In genomic region chr2:715847-716573, GRCh38 we compare ENCODE assay signal across 11 cellular contexts. TPM values are rescaled to one million over a fixed set of nuclear protein-coding genes. Genes with fewer than 3 reads are reported as not detected.
DNase-seq lines count a peak whose midpoint lies in the region; ATAC-seq and TF ChIP-seq lines count a peak whose summit lies in the region.
"Had no signal": no experiment of that assay in that cellular context is flagged by ENCODE, and none has a peak within 500 bp of the region (broad histone marks: within the 10 kb centered on the region; RNA-seq: fewer than 3 reads in every experiment).

No MANE protein-coding gene starts in this region.

- H3K9me3 ChIP-seq in body of pancreas, result no peaks in the 10 kb centered on the region
- H3K9me3 ChIP-seq: suprapubic skin had no signal

- no peak for TF ChIP-seq POLR2A in body of pancreas (IDR thresholded peaks at IDR 0.05)

- H3K4me3 Mint-ChIP-seq in glutamatergic neuron (ENCODE audit: unreplicated experiment), result no peak overlapping the region
- no peak overlapping the region for H3K4me3 Mint-ChIP-seq in activated T-helper 2 cell treated with anti-CD3 and anti-CD28 coated beads, Interferon-gamma antibody, Interleukin-2, Interleukin-4, amounts not matched to agents 10 μg/mL and 5 μg/mL and 100 μg/mL, durations not matched to agents 14 hours and 24 hours and 36 hours (ENCODE audit: low read depth)

- no peak overlapping the region for H3K4me3 ChIP-seq in body of pancreas
- H3K4me3 ChIP-seq: suprapubic skin had no signal

- no peak overlapping the region for H3K27ac Mint-ChIP-seq in glutamatergic neuron (ENCODE audit: unreplicated experiment)
- H3K27ac Mint-ChIP-seq in activated T-helper 2 cell treated with anti-CD3 and anti-CD28 coated beads, Interferon-gamma antibody, Interleukin-2, Interleukin-4, amounts not matched to agents 10 μg/mL and 5 μg/mL and 100 μg/mL, durations not matched to agents 14 hours and 24 hours and 36 hours, result no peak overlapping the region

- H3K9me3 Mint-ChIP-seq in glutamatergic neuron (ENCODE audit: unreplicated experiment), result no peaks in the 10 kb centered on the region
- no peaks in the 10 kb centered on the region for H3K9me3 Mint-ChIP-seq in activated T-helper 2 cell treated with anti-CD3 and anti-CD28 coated beads, Interferon-gamma antibody, Interleukin-2, Interleukin-4, amounts not matched to agents 10 μg/mL and 5 μg/mL and 100 μg/mL, durations not matched to agents 14 hours and 24 hours and 36 hours

- H3K27me3 Mint-ChIP-seq in glutamatergic neuron (ENCODE audit: unreplicated experiment), result no peaks in the 10 kb centered on the region
- H3K27me3 Mint-ChIP-seq in activated T-helper 2 cell treated with anti-CD3 and anti-CD28 coated beads, Interferon-gamma antibody, Interleukin-2, Interleukin-4, amounts not matched to agents 10 μg/mL and 5 μg/mL and 100 μg/mL, durations not matched to agents 14 hours and 24 hours and 36 hours (ENCODE audit: low read depth), result peaks cover 27% of the 10 kb centered on the region

- no peaks in the 10 kb centered on the region for H3K36me3 Mint-ChIP-seq in glutamatergic neuron (ENCODE audit: unreplicated experiment)
- no peaks in the 10 kb centered on the region for H3K36me3 Mint-ChIP-seq in activated T-helper 2 cell treated with anti-CD3 and anti-CD28 coated beads, Interferon-gamma antibody, Interleukin-2, Interleukin-4, amounts not matched to agents 10 μg/mL and 5 μg/mL and 100 μg/mL, durations not matched to agents 14 hours and 24 hours and 36 hours (ENCODE audit: low read depth)

- no peaks in the 10 kb centered on the region for H3K4me1 ChIP-seq in body of pancreas

- no peak for DNase-seq in GM10266 (ENCODE audit: extremely low spot score)
- peak; percentile 20 for DNase-seq in RPMI7951 (ENCODE audit: low read depth)
- DNase-seq in glutamatergic neuron, result no peak
- no peak for DNase-seq in G401 (ENCODE audit: low spot score)
- DNase-seq in activated T-helper 2 cell treated with anti-CD3 and anti-CD28 coated beads, Interferon-gamma antibody, Interleukin-2, Interleukin-4, amounts not matched to agents 10 μg/mL and 5 μg/mL and 100 μg/mL, durations not matched to agents 14 hours and 24 hours and 36 hours (ENCODE audit: low spot score), result no peak
- DNase-seq in body of pancreas, result no peak
- DNase-seq: activated CD4-positive, alpha-beta T cell treated with anti-CD3 and anti-CD28 coated beads for 1 hour; NCI-H510A had no signal

- in situ Hi-C loops in G401 (cut with HindIII; ENCODE audit: low sequenced_read_pairs), result no loop called here

- H3K27me3 ChIP-seq in body of pancreas, result no peaks in the 10 kb centered on the region

- intact Hi-C loops in activated T-helper 2 cell treated with anti-CD3 and anti-CD28 coated beads, Interferon-gamma antibody, Interleukin-2, Interleukin-4, amounts not matched to agents 10 μg/mL and 5 μg/mL and 100 μg/mL, durations not matched to agents 14 hours and 24 hours and 36 hours (cut with micrococcal nuclease), result no loop called here
- intact Hi-C loops in body of pancreas (cut with DNase I), result loop anchor here (10.0 kb wide), 1 partner anchor 829 kb away; no protein-coding TSS in a partner anchor

- ATAC-seq in HG03460 (IDR thresholded peaks at IDR 0.05; ENCODE audit: unreplicated experiment), result no peak
- no peak for ATAC-seq in body of pancreas

- no peaks in the 10 kb centered on the region for H3K4me1 Mint-ChIP-seq in glutamatergic neuron (ENCODE audit: low read depth, unreplicated experiment)
- peaks cover 3% of the 10 kb centered on the region for H3K4me1 Mint-ChIP-seq in activated T-helper 2 cell treated with anti-CD3 and anti-CD28 coated beads, Interferon-gamma antibody, Interleukin-2, Interleukin-4, amounts not matched to agents 10 μg/mL and 5 μg/mL and 100 μg/mL, durations not matched to agents 14 hours and 24 hours and 36 hours (ENCODE audit: low read depth)

- 57% methylated on average over 12 to 18 of the region's 18 CpGs for WGBS in body of pancreas, 2 donors

- H3K36me3 ChIP-seq in body of pancreas (replicated peaks in 1 of 2; ENCODE audit: insufficient read depth in 1 of 2, low read depth in 2 of 2), result no peaks in the 10 kb centered on the region
- H3K36me3 ChIP-seq: suprapubic skin had no signal

- peak; percentile 28 for TF ChIP-seq CTCF in 22Rv1 (IDR thresholded peaks at IDR 0.05)
- peak; percentile 26 for TF ChIP-seq CTCF in GM10266 (IDR thresholded peaks at IDR 0.05; ENCODE audit: control insufficient read depth, insufficient read depth, low read depth, missing control alignments)
- TF ChIP-seq CTCF in glutamatergic neuron (IDR thresholded peaks at IDR 0.05; ENCODE audit: partially characterized antibody, unreplicated experiment), result peak; percentile 54
- TF ChIP-seq CTCF in body of pancreas (IDR thresholded peaks at IDR 0.05), result peak in 1 of 7 experiments; percentile 11

- H3K27ac ChIP-seq in 22Rv1, result no peak overlapping the region
- no peak overlapping the region for H3K27ac ChIP-seq in body of pancreas
- H3K27ac ChIP-seq: suprapubic skin had no signal

RNA-seq across cellular contexts. Expression of gene TMEM18, which starts 38.8 kb away (rescaled TPM):
- total RNA-seq in RPMI7951 (2014; rRNA removed; shearing (Covaris generic)), result 26.6 and 37.8 TPM in 2 replicates
- total RNA-seq in glutamatergic neuron (ENCODE audit: unreplicated experiment), result 22.0 TPM
- 18.1 and 39.4 TPM in 2 replicates for total RNA-seq in G401 (2014; rRNA removed; shearing (Covaris generic))
- 24.1 and 26.3 TPM in 2 replicates for total RNA-seq in activated T-helper 2 cell treated with anti-CD3 and anti-CD28 coated beads, Interferon-gamma antibody, Interleukin-2, Interleukin-4, amounts not matched to agents 10 μg/mL and 5 μg/mL and 100 μg/mL, durations not matched to agents 14 hours and 24 hours and 36 hours
- 10 to 100 TPM; 10.9 to 13.2 TPM for total RNA-seq in body of pancreas
